ENCODE assay signal across 17 cellular contexts in genomic region chr3:65915477-65915876, GRCh38.
"Had no signal": no experiment of that assay in that cellular context is flagged by ENCODE, and none has a peak within 500 bp of the region (broad histone marks: within the 10 kb centered on the region; RNA-seq: fewer than 3 reads in every experiment).

No MANE protein-coding gene starts in this region.

- ATAC-seq: esophagus mucosa; naive thymus-derived CD4-positive, alpha-beta T cell; sciatic nerve; stimulated activated memory B cell treated with anti-CD40 and anti-IgM and Interleukin-4, amounts not matched to agents 10 μg/mL and 1 μg/mL and 100 μg/mL, for 72 hours had no signal

- DNase-seq: colonic mucosa; effector CD4-positive, alpha-beta T cell; gastrocnemius medialis; immature natural killer cell; kidney; naive thymus-derived CD4-positive, alpha-beta T cell; nephron progenitor cell; psoas muscle; spleen; stimulated activated CD4-positive, alpha-beta T cell treated with anti-CD3 and anti-CD28 coated beads, Interleukin-15, amount 100 ng/mL, for 24 hours; stimulated activated CD4-positive, alpha-beta T cell treated with anti-CD3 and anti-CD28 coated beads, Interleukin-1b, Interleukin-23, amount 100 ng/mL, for 48 hours; stimulated activated CD4-positive, alpha-beta T cell treated with anti-CD3 and anti-CD28 coated beads, Interleukin-4, amount 100 ng/mL, for 24 hours; testis; transverse colon had no signal
